In genomic region chrX:12950851-12951589, GRCh38 we compare ENCODE assay signal across 8 cellular contexts. TPM values are rescaled to one million over a fixed set of nuclear protein-coding genes. Genes with fewer than 3 reads are reported as not detected.
DNase-seq lines count a peak whose midpoint lies in the region; ATAC-seq, FAIRE-seq and TF ChIP-seq lines count a peak whose summit lies in the region.

No MANE protein-coding gene starts in this region.

- CTCF ChIA-PET in HCT116 (lab: Charles Lee): no interaction called here

- DNase-seq in HCT116 (ENCODE audit: low read depth, low spot score) (no peak), NCI-H69 (lab: John Stamatoyannopoulos, UW) (peak; percentile 69), foreskin keratinocyte (no peak), small intestine (peak; percentile 39), NCI-H1048 (lab: John Stamatoyannopoulos, UW) (no peak), NCI-H2081 (lab: John Stamatoyannopoulos, UW) (no peak)
- peak; percentile 78 to 82 for DNase-seq in activated T-cell treated with anti-CD3 and anti-CD28 coated beads, Interleukin-2, amount 50 U/mL, for 48 hours

- H3K36me3 ChIP-seq in HCT116 (ENCODE audit: control insufficient read depth in 1 of 2, insufficient read depth in 2 of 2, low read length in 2 of 2): no peaks in the 10 kb centered on the region
- no peaks in the 10 kb centered on the region for H3K36me3 ChIP-seq in small intestine (ENCODE audit: control insufficient read depth in 2 of 2, insufficient read depth in 2 of 2, low read length in 2 of 2)

- FAIRE-seq in small intestine (lab: Jason Lieb, UNC): no peak

- H3K4me1 ChIP-seq in HCT116 (ENCODE audit: control insufficient read depth in 1 of 2, insufficient read depth in 2 of 2, low read length in 2 of 2) (peaks cover 15 to 17% of the 10 kb centered on the region in 2 experiments), foreskin keratinocyte (peaks cover 8% of the 10 kb centered on the region), small intestine (ENCODE audit: control insufficient read depth in 2 of 2, insufficient read depth in 1 of 2, low read depth in 1 of 2, low read length in 1 of 2) (peaks cover 0 to 6% of the 10 kb centered on the region in 2 donors)

- H3K4me3 ChIP-seq in HCT116 (replicated peaks in 1 of 2; ENCODE audit: low read depth in 1 of 2, low read length in 2 of 2) (no peak overlapping the region), small intestine (ENCODE audit: low read depth in 1 of 2, low read length in 2 of 2) (no peak overlapping the region)

- TF ChIP-seq RAD21 in HCT116 (IDR thresholded peaks at IDR 0.05; ENCODE audit: low read depth): peak; percentile 63

- H3K27me3 ChIP-seq in HCT116 (ENCODE audit: insufficient read depth, low read length) (no peaks in the 10 kb centered on the region), foreskin keratinocyte (no peaks in the 10 kb centered on the region), small intestine (ENCODE audit: control insufficient read depth in 2 of 2, insufficient read depth in 2 of 2, low read length in 2 of 2) (no peaks in the 10 kb centered on the region)

- H3K9me3 ChIP-seq in HCT116 (ENCODE audit: control insufficient read depth in 1 of 2, insufficient read depth in 1 of 2, low read depth in 1 of 2, low read length in 2 of 2) (no peaks in the 10 kb centered on the region), small intestine (ENCODE audit: control insufficient read depth, low read depth) (no peaks in the 10 kb centered on the region)

- POLR2A ChIA-PET in HCT116 (lab: Charles Lee): no interaction called here

- no peaks in the 10 kb centered on the region for H4K20me1 ChIP-seq in HCT116 (ENCODE audit: insufficient read depth)

- H3K9me2 ChIP-seq in HCT116 (ENCODE audit: insufficient read depth): no peaks in the 10 kb centered on the region

- 56 to 69% (median 57%) methylated on average over 8 to 9 of the region's 9 CpGs for WGBS in small intestine, 3 donors

- no peak overlapping the region for H3K4me2 ChIP-seq in HCT116 (ENCODE audit: low read length)

- H3K27ac ChIP-seq in HCT116 (ENCODE audit: low read depth, low read length) (no peak overlapping the region), foreskin keratinocyte (peak overlapping the region; percentile 40), small intestine (ENCODE audit: low read depth in 1 of 2, low read length in 1 of 2) (peak overlapping the region; percentile 37 to 86)

- ATAC-seq in GM18505 (IDR thresholded peaks at IDR 0.05; ENCODE audit: unreplicated experiment) (peak; percentile 32), HCT116 (peak; percentile 92), foreskin keratinocyte (no peak)

- TF ChIP-seq POLR2A in GM18505 (IDR thresholded peaks at IDR 0.05; ENCODE audit: borderline replicate concordance, extremely low read depth, insufficient read depth, insufficient read length): peak; percentile 76
- no peak for TF ChIP-seq POLR2A in HCT116 (IDR thresholded peaks at IDR 0.05; ENCODE audit: borderline replicate concordance, extremely low read depth, insufficient read depth, insufficient read length)

- TF ChIP-seq CTCF in HCT116 (IDR thresholded peaks at IDR 0.05 in 2 of 3, conservative IDR thresholded peaks at IDR 0.05 in 1 of 3; ENCODE audit: borderline replicate concordance in 1 of 3, insufficient read depth in 1 of 3, low read depth in 2 of 3, low read length in 2 of 3) (peak; percentile 64 to 74 (median 69)), foreskin keratinocyte (conservative IDR thresholded peaks at IDR 0.05) (peak; percentile 54)

- TSS peak; percentile 43 for BruUV-seq in HCT116 (replicated peaks; lab: Mats Ljungman, UMichigan)

- peak overlapping the region; percentile 82 for H2AFZ ChIP-seq in HCT116 (ENCODE audit: low read depth, low read length, poor library complexity, severe bottlenecking)

- RAD21 ChIA-PET in HCT116 (lab: Charles Lee; ENCODE audit: low non-redundant PET in 1 of 2, low total read pairs in 2 of 2, uncharacterized antibody in 2 of 2, unreplicated experiment in 2 of 2): no interaction called here

- intact Hi-C loops in HCT116 (cut with micrococcal nuclease): loop anchor here (10.0 kb wide), 1 partner anchor 1084 kb away; no protein-coding TSS in a partner anchor

- H3K79me2 ChIP-seq in HCT116 (ENCODE audit: insufficient read depth, low read length): no peaks in the 10 kb centered on the region

- H3K9ac ChIP-seq in HCT116 (ENCODE audit: low read length): no peak overlapping the region

TF ChIP-seq in HCT116, 20 proteins besides CTCF, POLR2A, EP300 and RAD21:
- TF ChIP-seq ATF3 (IDR thresholded peaks at IDR 0.05) (no peak), REST (IDR thresholded peaks at IDR 0.05; ENCODE audit: low read depth) (no peak), MAX (IDR thresholded peaks at IDR 0.05) (no peak), EZH2 (IDR thresholded peaks at IDR 0.05) (no peak), ZNF274 (IDR thresholded peaks at IDR 0.05; ENCODE audit: low read depth, low read length) (no peak), ELF1 (IDR thresholded peaks at IDR 0.05; ENCODE audit: borderline replicate concordance, low read depth) (no peak), YY1 (IDR thresholded peaks at IDR 0.05; ENCODE audit: extremely low read depth, insufficient replicate concordance, low read depth, low read length) (peak; percentile 53), CEBPB (IDR thresholded peaks at IDR 0.05; ENCODE audit: low read depth) (no peak), POLR2AphosphoS5 (IDR thresholded peaks at IDR 0.05; ENCODE audit: low read depth, low read length) (no peak), SP1 (IDR thresholded peaks at IDR 0.05; ENCODE audit: low read depth) (no peak), ZBTB33 (IDR thresholded peaks at IDR 0.05; ENCODE audit: extremely low read depth, insufficient replicate concordance, low read length) (no peak), CBX3 (IDR thresholded peaks at IDR 0.05; ENCODE audit: low read depth) (peak; percentile 74; the same call in 1 of the 2 replicates)

RNA-seq across cellular contexts. Expression of gene TMSB4X, which starts 23.9 kb away (rescaled TPM):
- total RNA-seq in HCT116 (2021; ENCODE audit: unreplicated experiment) (407 TPM), foreskin keratinocyte (1,702 and 2,721 TPM in 2 replicates)
- 702 and 898 TPM in 2 replicates for polyA plus RNA-seq in HCT116 (2012)
- polyA plus RNA-seq in foreskin keratinocyte (2,710 and 4,192 TPM in 2 replicates), small intestine (1,000 to 10,000 TPM; 3,848 to 6,707 (median 4,907) TPM)

RNA-seq across cellular contexts. Expression of gene TLR8, which starts 44.6 kb away (rescaled TPM):
- total RNA-seq in HCT116 (2021; ENCODE audit: unreplicated experiment): not detected
- not detected in 2 replicates for polyA plus RNA-seq in HCT116 (2012)
- not detected in 2 replicates for total RNA-seq in foreskin keratinocyte
- not detected in 2 replicates for polyA plus RNA-seq in foreskin keratinocyte
- under 1 TPM; 0.22 to 0.73 (median 0.27) TPM for polyA plus RNA-seq in small intestine

Comparison
In these comparisons a context has a peak if more than half of its experiments do, and no peak if none do; other contexts are left out.
1. DNase-seq: peak in NCI-H69 (single experiment), activated T-cell treated with anti-CD3 and anti-CD28 coated beads, Interleukin-2, amount 50 U/mL, for 48 hours (2 of 2) and small intestine (single experiment); none in HCT116 (single experiment), foreskin keratinocyte (0 of 2), NCI-H1048 (single experiment) and NCI-H2081 (0 of 2).